In genomic region chr2:171289938-171290480, GRCh38 we compare ENCODE assay signal across 23 cellular contexts.
DNase-seq lines count a peak whose midpoint lies in the region; ATAC-seq, FAIRE-seq and TF ChIP-seq lines count a peak whose summit lies in the region.
"Had no signal": no experiment of that assay in that cellular context is flagged by ENCODE, and none has a peak within 500 bp of the region (broad histone marks: within the 10 kb centered on the region; RNA-seq: fewer than 3 reads in every experiment).

No MANE protein-coding gene starts in this region.

- H3K36me3 Mint-ChIP-seq in osteocyte (ENCODE audit: unreplicated experiment), result peaks cover 4% of the 10 kb centered on the region

- CTCF ChIA-PET in IMR-90 (lab: Yijun Ruan, JAX) (interaction anchor here (0.7 kb wide), 1 partner anchor 14 kb away, joined by 3 read pairs; no protein-coding TSS in a partner anchor), H1 (lab: Charles Lee; ENCODE audit: partially characterized antibody) (interaction anchor here (0.9 to 1.0 kb wide), 2 partner anchors 8 to 14 kb away, joined by 3 to 4 read pairs; no protein-coding TSS in a partner anchor), PC-9 (lab: Charles Lee) (no interaction called here)

- BruUV-seq in IMR-90 (replicated peaks; lab: Mats Ljungman, UMichigan), result no TSS peak
- BruUV-seq in PC-9 (replicated peaks; lab: Mats Ljungman, UMichigan), result no TSS peak

- H4K91ac ChIP-seq in IMR-90 (ENCODE audit: insufficient read depth, low read depth, low read length), result peak overlapping the region; percentile 88
- no peak overlapping the region for H4K91ac ChIP-seq in H1 (replicated peaks; ENCODE audit: insufficient read length, low read length)

- DNase-seq in IMR-90 (peak; percentile 52), H1 (ENCODE audit: low read depth in 1 of 2, low spot score in 2 of 2) (no peak), osteocyte (ENCODE audit: extremely low spot score, unreplicated experiment) (peak; percentile 23), PC-9 (no peak), breast epithelium (ENCODE audit: low spot score in 2 of 2) (no peak), cortex of kidney (lab: John Stamatoyannopoulos, UW) (no peak), NCI-H2029 treated with DMSO at 0.1 percent for 48 hours (lab: John Stamatoyannopoulos, UW) (no peak)
- DNase-seq: Calu3, DMS79 treated with DMSO at 0.1 percent for 48 hours, HFFc6, KBM-7, NCI-H1694, NCI-H2081 treated with DMSO at 0.1 percent for 48 hours, NCI-H2171 treated with DMSO at 0.1 percent for 48 hours, NCI-H345, NCI-H526, SHP77 had no signal

- H2BK12ac ChIP-seq in H1 (ENCODE audit: low read depth, low read length), result no peak overlapping the region

- ATAC-seq in IMR-90 (ENCODE audit: low read depth), result peak; percentile 77
- peak; percentile 67 for ATAC-seq in SK-N-SH treated with all-trans-retinoic acid at 6 μM for 48 hours
- ATAC-seq: Panc1 had no signal

- H4K20me1 ChIP-seq in IMR-90 (ENCODE audit: insufficient read depth, low read length) (no peaks in the 10 kb centered on the region), H1 (replicated peaks in 1 of 2; ENCODE audit: control insufficient read depth in 1 of 2, insufficient read depth in 2 of 2, low read length in 2 of 2) (no peaks in the 10 kb centered on the region), PC-9 (ENCODE audit: insufficient read depth) (no peaks in the 10 kb centered on the region)

- H3K9me3 ChIP-seq in IMR-90 (ENCODE audit: control insufficient read depth, insufficient read depth, low read length) (no peaks in the 10 kb centered on the region; the same call in 1 of the 2 replicates), H1 (ENCODE audit: insufficient read depth in 2 of 2, low read depth in 1 of 2, low read length in 1 of 2) (no peaks in the 10 kb centered on the region), PC-9 (ENCODE audit: insufficient read depth, low read depth) (no peaks in the 10 kb centered on the region), breast epithelium (no peaks in the 10 kb centered on the region)
- H3K9me3 ChIP-seq: HAP-1 had no signal

- TF ChIP-seq EP300 in H1 (IDR thresholded peaks at IDR 0.05; ENCODE audit: borderline replicate concordance in 1 of 2, low read depth in 2 of 2, low read length in 2 of 2), result no peak

- H3K36me3 ChIP-seq in IMR-90 (ENCODE audit: control insufficient read depth, insufficient read depth, low read length), result no peaks in the 10 kb centered on the region
- no peaks in the 10 kb centered on the region for H3K36me3 ChIP-seq in H1 (ENCODE audit: control insufficient read depth in 2 of 4, insufficient read depth in 4 of 4, low read length in 3 of 4)
- H3K36me3 ChIP-seq in PC-9 (ENCODE audit: low read depth), result no peaks in the 10 kb centered on the region
- H3K36me3 ChIP-seq in breast epithelium, result no peaks in the 10 kb centered on the region
- H3K36me3 ChIP-seq: HAP-1 had no signal

- H2BK5ac ChIP-seq in IMR-90 (ENCODE audit: low read depth, low read length, poor library complexity, severe bottlenecking) (peak overlapping the region; percentile 81), H1 (ENCODE audit: low read depth, low read length) (no peak overlapping the region)

- peak overlapping the region; percentile 100 for H3K27ac ChIP-seq in IMR-90 (ENCODE audit: insufficient read depth, low read length)
- H3K27ac ChIP-seq in H1 (ENCODE audit: low read depth, low read length), result no peak overlapping the region
- H3K27ac ChIP-seq in PC-9, result no peak overlapping the region
- no peak overlapping the region for H3K27ac ChIP-seq in breast epithelium
- H3K27ac ChIP-seq: RWPE1 had no signal

- H3K27ac Mint-ChIP-seq in osteocyte (ENCODE audit: unreplicated experiment), result peak overlapping the region; percentile 95
- H3K27ac Mint-ChIP-seq: HFFc6 had no signal

- H3K79me2 ChIP-seq in H1 (ENCODE audit: control insufficient read depth in 1 of 2, insufficient read depth in 2 of 2, low read length in 2 of 2) (no peaks in the 10 kb centered on the region), PC-9 (ENCODE audit: low read depth) (no peaks in the 10 kb centered on the region)

- in situ Hi-C loops in IMR-90 (cut with MboI; ENCODE audit: low sequenced_read_pairs), result no loop called here

- no peaks in the 10 kb centered on the region for H3K23me2 ChIP-seq in H1 (ENCODE audit: low read depth, low read length)

- H3K4ac ChIP-seq in IMR-90 (ENCODE audit: low read depth, low read length), result peak overlapping the region; percentile 90
- no peak overlapping the region for H3K4ac ChIP-seq in H1 (replicated peaks; ENCODE audit: insufficient read length, low read depth, low read length)

- no CpG with 5 or more reads among the region's 3 CpGs for WGBS in IMR-90 (ENCODE audit: extremely low coverage in 2 of 2, insufficient read length in 1 of 2), 2 experiments
- 96% methylated on average over 3 of the region's 3 CpGs; no CpG with 5 or more reads in 1 of the 2 experiments for WGBS in H1 (ENCODE audit: extremely low coverage in 1 of 2, insufficient coverage in 1 of 2, insufficient read length in 1 of 2, insufficient replicate concordance in 2 of 2, low coverage in 1 of 2, low lambda C conversion rate in 2 of 2, missing lambda C conversion rate in 1 of 2), 2 experiments

- H2AK5ac ChIP-seq in IMR-90 (ENCODE audit: low read depth, low read length) (peak overlapping the region; percentile 72), H1 (ENCODE audit: low read depth, low read length) (no peak overlapping the region)

- H3K23ac ChIP-seq in IMR-90 (ENCODE audit: low read depth, low read length), result peak overlapping the region; percentile 91
- H3K23ac ChIP-seq in H1 (ENCODE audit: insufficient read length), result no peak overlapping the region

- dilution Hi-C loops in IMR-90 (cut with HindIII; ENCODE audit: low sequenced_read_pairs, unreplicated experiment), result no loop called here

- peaks cover 5% of the 10 kb centered on the region for H3K9me3 Mint-ChIP-seq in osteocyte (ENCODE audit: unreplicated experiment)
- H3K9me3 Mint-ChIP-seq: HFFc6 had no signal

- no peak for FAIRE-seq in H1 (lab: Jason Lieb, UNC)
- FAIRE-seq: GM19239, HTR-8/SVneo had no signal

- peaks cover 14% of the 10 kb centered on the region for H3K4me1 ChIP-seq in IMR-90 (ENCODE audit: control insufficient read depth, insufficient read depth, low read length)
- peaks cover 0 to 3% (median 0%) of the 10 kb centered on the region in 4 experiments; a peak in 2 of 7 replicates for H3K4me1 ChIP-seq in H1 (replicated peaks in 1 of 4; ENCODE audit: control insufficient read depth in 3 of 4, insufficient read depth in 4 of 4, low read length in 3 of 4)
- H3K4me1 ChIP-seq in PC-9 (replicated peaks; ENCODE audit: insufficient read depth), result no peaks in the 10 kb centered on the region
- no peaks in the 10 kb centered on the region for H3K4me1 ChIP-seq in breast epithelium
- H3K4me1 ChIP-seq: HAP-1 had no signal

- H2BK120ac ChIP-seq in IMR-90 (ENCODE audit: low read depth, low read length), result peak overlapping the region; percentile 89
- no peak overlapping the region for H2BK120ac ChIP-seq in H1 (replicated peaks; ENCODE audit: low read depth, low read length)

- peaks cover 4% of the 10 kb centered on the region; the same call in 1 of the 2 replicates for H3K9me1 ChIP-seq in IMR-90 (ENCODE audit: insufficient read depth, low read length)

- H3K79me1 ChIP-seq in IMR-90 (ENCODE audit: low read depth in 1 of 2, low read length in 2 of 2), result no peaks in the 10 kb centered on the region
- H3K79me1 ChIP-seq in H1 (ENCODE audit: low read depth, low read length), result no peaks in the 10 kb centered on the region

- TF ChIP-seq RAD21 in IMR-90 (IDR thresholded peaks at IDR 0.05; ENCODE audit: low read length) (no peak), H1 (IDR thresholded peaks at IDR 0.05 in 1 of 2, conservative IDR thresholded peaks at IDR 0.05 in 1 of 2; ENCODE audit: low read depth in 2 of 2, low read length in 2 of 2) (no peak)

- no peak for TF ChIP-seq CTCF in IMR-90 (conservative IDR thresholded peaks at IDR 0.05; ENCODE audit: low read depth, low read length)
- TF ChIP-seq CTCF in H1 (IDR thresholded peaks at IDR 0.05; ENCODE audit: control extremely low read depth in 1 of 3, insufficient read depth in 1 of 3, low read depth in 1 of 3, low read length in 3 of 3), result no peak
- TF ChIP-seq CTCF in osteocyte (IDR thresholded peaks at IDR 0.05), result no peak
- no peak for TF ChIP-seq CTCF in PC-9 (conservative IDR thresholded peaks at IDR 0.05)
- no peak for TF ChIP-seq CTCF in breast epithelium (IDR thresholded peaks at IDR 0.05)

- H2BK20ac ChIP-seq in IMR-90 (ENCODE audit: low read depth, low read length), result peak overlapping the region; percentile 93
- H2BK20ac ChIP-seq in H1 (ENCODE audit: low read length), result no peak overlapping the region

- H3F3A ChIP-seq in PC-9 (ENCODE audit: insufficient read depth, low read depth), result 0 out of 2 replicates have a peak, but pooled peaks cover 5% of the 10 kb centered on the region

- peak overlapping the region; percentile 99 for H4K5ac ChIP-seq in IMR-90 (ENCODE audit: low read depth, low read length)
- no peak overlapping the region for H4K5ac ChIP-seq in H1 (ENCODE audit: insufficient read length, low read depth, low read length)

- H3K18ac ChIP-seq in IMR-90 (ENCODE audit: low read depth, low read length), result peak overlapping the region; percentile 100
- H3K18ac ChIP-seq in H1 (ENCODE audit: extremely low read depth, low read length), result no peak overlapping the region

- peak overlapping the region; percentile 60; the same call in 2 of the 3 replicates for H2BK15ac ChIP-seq in IMR-90 (ENCODE audit: low read depth, low read length)
- H2BK15ac ChIP-seq in H1 (ENCODE audit: low read length), result no peak overlapping the region

- H3K4me2 ChIP-seq in IMR-90 (ENCODE audit: low read depth, low read length), result peak overlapping the region; percentile 79
- no peak overlapping the region for H3K4me2 ChIP-seq in H1 (ENCODE audit: insufficient read depth in 1 of 2, low read depth in 2 of 2, low read length in 2 of 2)
- H3K4me2 ChIP-seq in PC-9, result no peak overlapping the region

- H2AFZ ChIP-seq in IMR-90 (replicated peaks; ENCODE audit: low read length, poor library complexity) (peak overlapping the region; percentile 33), H1 (ENCODE audit: low read length) (0 out of 2 replicates have a peak overlapping the region, but pooled peaks have one; percentile 42), PC-9 (no peak overlapping the region)

- POLR2A ChIA-PET in IMR-90 (lab: Charles Lee; ENCODE audit: unreplicated experiment) (interaction anchor here (0.7 kb wide), 1 partner anchor 135 kb away, joined by 3 read pairs; no protein-coding TSS in a partner anchor), H1 (lab: Charles Lee; ENCODE audit: partially characterized antibody) (no interaction called here), PC-9 (lab: Charles Lee; ENCODE audit: unreplicated experiment) (no interaction called here)

- no peak overlapping the region for H2AK9ac ChIP-seq in IMR-90 (replicated peaks; ENCODE audit: low read depth, low read length, poor library complexity)

- H3K27me3 ChIP-seq in IMR-90 (ENCODE audit: control insufficient read depth, insufficient read depth, low read length), result no peaks in the 10 kb centered on the region
- H3K27me3 ChIP-seq in H1 (replicated peaks in 1 of 4; ENCODE audit: control insufficient read depth in 3 of 4, extremely low read depth in 1 of 4, insufficient read depth in 3 of 4, low read length in 3 of 4), result no peaks in the 10 kb centered on the region
- H3K27me3 ChIP-seq in PC-9 (ENCODE audit: insufficient read depth, low read depth), result no peaks in the 10 kb centered on the region
- no peaks in the 10 kb centered on the region for H3K27me3 ChIP-seq in breast epithelium

- peak overlapping the region; percentile 82; the same call in 1 of the 2 replicates for H3K56ac ChIP-seq in IMR-90 (ENCODE audit: extremely low read depth, insufficient read depth, low read length)
- H3K56ac ChIP-seq in H1 (replicated peaks; ENCODE audit: insufficient read length, low read depth, low read length), result no peak overlapping the region

- no peak overlapping the region for H3K4me3 ChIP-seq in IMR-90 (ENCODE audit: insufficient read depth, low read depth, low read length)
- no peak overlapping the region for H3K4me3 ChIP-seq in H1 (ENCODE audit: extremely low read depth in 1 of 4, insufficient read depth in 2 of 4, low read depth in 3 of 4, low read length in 4 of 4)
- no peak overlapping the region for H3K4me3 ChIP-seq in PC-9
- no peak overlapping the region for H3K4me3 ChIP-seq in breast epithelium
- H3K4me3 ChIP-seq: HAP-1 had no signal

- H4K8ac ChIP-seq in IMR-90 (ENCODE audit: low read depth in 2 of 2, low read length in 2 of 2) (peak overlapping the region; percentile 70 to 82), H1 (ENCODE audit: extremely low read depth, insufficient read depth, low read length) (no peak overlapping the region)

- no peaks in the 10 kb centered on the region for H3K27me3 Mint-ChIP-seq in osteocyte (ENCODE audit: unreplicated experiment)

- H3K14ac ChIP-seq in IMR-90 (replicated peaks; ENCODE audit: low read depth, low read length) (peak overlapping the region; percentile 79), H1 (ENCODE audit: insufficient read length) (no peak overlapping the region)

- H3K4me3 Mint-ChIP-seq in osteocyte (ENCODE audit: unreplicated experiment), result no peak overlapping the region
- H3K4me3 Mint-ChIP-seq: HFFc6 had no signal

- H3K9ac ChIP-seq in IMR-90 (ENCODE audit: low read depth, low read length), result peak overlapping the region; percentile 49; the same call in 1 of the 2 replicates
- no peak overlapping the region for H3K9ac ChIP-seq in H1 (replicated peaks in 1 of 4; ENCODE audit: extremely low read depth in 1 of 4, low read depth in 3 of 4, low read length in 3 of 4)

- TF ChIP-seq POLR2A in IMR-90 (IDR thresholded peaks at IDR 0.05; ENCODE audit: low read depth, low read length) (no peak), H1 (IDR thresholded peaks at IDR 0.05; ENCODE audit: control extremely low read depth in 1 of 2, low read depth in 2 of 2, low read length in 2 of 2) (no peak), breast epithelium (IDR thresholded peaks at IDR 0.05) (no peak)

- H3K4me1 Mint-ChIP-seq in osteocyte (ENCODE audit: unreplicated experiment), result peaks cover 50% of the 10 kb centered on the region

- no peaks in the 10 kb centered on the region for H3K9me2 ChIP-seq in PC-9 (ENCODE audit: insufficient read depth)

- intact Hi-C loops in IMR-90 (cut with micrococcal nuclease), result loop anchor here (5.0 kb wide), 1 partner anchor 128 kb away; the partner anchor contains the start of gene TLK1
- intact Hi-C loops in PC-9 (cut with micrococcal nuclease; ENCODE audit: unreplicated experiment), result no loop called here
- intact Hi-C loops in breast epithelium (cut with DNase I; ENCODE audit: low total_unique reads), result no loop called here

Comparison
In these comparisons a context has a peak if more than half of its experiments do, and no peak if none do; other contexts are left out.
1. DNase-seq: peak in IMR-90 (single experiment) and osteocyte (single experiment); none in H1 (0 of 2), PC-9 (0 of 2), breast epithelium (0 of 2), cortex of kidney (single experiment) and NCI-H2029 treated with DMSO at 0.1 percent for 48 hours (single experiment).